Comparison of ENCODE assay signal across 31 cellular contexts in the genomic region with DNA sequence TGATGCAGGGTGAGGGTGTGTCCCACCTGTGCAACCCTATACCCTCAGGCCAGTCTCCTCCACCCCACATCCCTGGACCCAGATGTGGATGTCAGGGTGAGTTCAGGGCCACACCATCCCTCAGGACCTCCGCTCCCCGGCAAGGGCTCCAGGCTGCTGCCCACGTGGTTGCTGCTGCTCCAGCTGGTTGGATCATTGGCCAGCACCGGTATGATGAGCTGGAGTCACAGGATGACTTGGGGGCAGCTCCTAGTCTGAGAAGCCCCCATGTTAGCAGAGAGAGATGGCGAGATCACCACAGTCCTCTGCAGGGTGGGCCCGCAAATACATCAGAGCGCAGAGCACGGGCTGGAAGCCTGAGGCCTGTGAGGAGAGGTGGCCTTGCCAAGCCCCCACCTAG.
"Had no signal": no experiment of that assay in that cellular context is flagged by ENCODE, and none has a peak within 500 bp of the region (broad histone marks: within the 10 kb centered on the region; RNA-seq: fewer than 3 reads in every experiment).

No MANE protein-coding gene starts in this region.

- H3K27me3 ChIP-seq: adrenal gland, breast epithelium, MG63, SJCRH30 had no signal

- H3K27ac Mint-ChIP-seq: activated CD8-positive, alpha-beta memory T cell treated with anti-CD3 and anti-CD28 coated beads, Interleukin-2, amount 10 ng/mL, durations not matched to agents 7 days and 5 days; activated naive CD4-positive, alpha-beta T cell treated with anti-CD3 and anti-CD28 coated beads for 36 hours; activated naive CD8-positive, alpha-beta T cell; activated T-cell treated with anti-CD3 and anti-CD28 coated beads, Interleukin-2, amount 50 U/mL, for 24 hours; activated T-helper 1 cell treated with anti-CD3 and anti-CD28 coated beads, Interleukin-12 subunit alpha, Interleukin-12 subunit beta, Interleukin-2, Interleukin-4 antibody, amounts not matched to agents 30 ng/mL and 10 ng/mL and 1 ng/mL, durations not matched to agents 14 hours and 24 hours and 36 hours had no signal

- H3K4me3 ChIP-seq: adrenal gland, breast epithelium, MG63, SJCRH30 had no signal

- H3K27ac ChIP-seq: adrenal gland, breast epithelium, SJCRH30, VCaP had no signal

- H3K4me1 Mint-ChIP-seq: activated CD8-positive, alpha-beta memory T cell treated with anti-CD3 and anti-CD28 coated beads, Interleukin-2, amount 10 ng/mL, durations not matched to agents 7 days and 5 days had no signal

- H3K4me3 Mint-ChIP-seq: activated CD8-positive, alpha-beta memory T cell treated with anti-CD3 and anti-CD28 coated beads, Interleukin-2, amount 10 ng/mL, durations not matched to agents 7 days and 5 days; activated naive CD4-positive, alpha-beta T cell treated with anti-CD3 and anti-CD28 coated beads for 36 hours; activated naive CD8-positive, alpha-beta T cell; activated T-cell treated with anti-CD3 and anti-CD28 coated beads, Interleukin-2, amount 50 U/mL, for 24 hours; activated T-helper 1 cell treated with anti-CD3 and anti-CD28 coated beads, Interleukin-12 subunit alpha, Interleukin-12 subunit beta, Interleukin-2, Interleukin-4 antibody, amounts not matched to agents 30 ng/mL and 10 ng/mL and 1 ng/mL, durations not matched to agents 14 hours and 24 hours and 36 hours had no signal

- H3K9ac ChIP-seq: SK-N-SH had no signal

- H3K36me3 Mint-ChIP-seq: activated CD8-positive, alpha-beta memory T cell treated with anti-CD3 and anti-CD28 coated beads, Interleukin-2, amount 10 ng/mL, durations not matched to agents 7 days and 5 days; activated naive CD8-positive, alpha-beta T cell had no signal

- DNase-seq: activated CD4-positive, CD25-positive, alpha-beta regulatory T cell; activated CD8-positive, alpha-beta memory T cell treated with anti-CD3 and anti-CD28 coated beads, Interleukin-2, amount 10 ng/mL, durations not matched to agents 7 days and 5 days; activated gamma-delta T cell; activated naive CD4-positive, alpha-beta T cell treated with anti-CD3 and anti-CD28 coated beads for 36 hours; activated T-cell treated with anti-CD3 and anti-CD28 coated beads, Interleukin-2, amount 50 U/mL, for 24 hours; adrenal gland; anterior cingulate cortex; MG63; MV-4-11; NCI-H1092 treated with DMSO at 0.1 percent for 48 hours; NCI-H1417 treated with DMSO at 0.1 percent for 48 hours; NCI-H1694; NCI-H2029; NCI-H2107; NCI-H2171 treated with DMSO at 0.1 percent for 48 hours; NCI-H345; NCI-H510A; NCI-H526 treated with DMSO at 0.1 percent for 48 hours; NCI-H82; OCI-M1; RPMI8226; SJCRH30; SK-N-SH; T-helper 1 cell had no signal

- H3K36me3 ChIP-seq: adrenal gland, breast epithelium, MG63, SJCRH30 had no signal

- H3K27me3 Mint-ChIP-seq: activated CD8-positive, alpha-beta memory T cell treated with anti-CD3 and anti-CD28 coated beads, Interleukin-2, amount 10 ng/mL, durations not matched to agents 7 days and 5 days; activated naive CD8-positive, alpha-beta T cell; activated T-cell treated with anti-CD3 and anti-CD28 coated beads, Interleukin-2, amount 50 U/mL, for 24 hours had no signal

- H3K9me3 Mint-ChIP-seq: activated T-cell treated with anti-CD3 and anti-CD28 coated beads, Interleukin-2, amount 50 U/mL, for 24 hours; activated T-helper 1 cell treated with anti-CD3 and anti-CD28 coated beads, Interleukin-12 subunit alpha, Interleukin-12 subunit beta, Interleukin-2, Interleukin-4 antibody, amounts not matched to agents 30 ng/mL and 10 ng/mL and 1 ng/mL, durations not matched to agents 14 hours and 24 hours and 36 hours had no signal

- ATAC-seq: activated CD8-positive, alpha-beta memory T cell treated with anti-CD3 and anti-CD28 coated beads, Interleukin-2, amount 10 ng/mL, durations not matched to agents 7 days and 5 days; HepG2; Panc1; Right ventricle myocardium inferior had no signal

- H3K4me2 ChIP-seq: SK-N-SH had no signal

- H3K4me1 ChIP-seq: adrenal gland, breast epithelium, SJCRH30 had no signal

- H3K9me2 ChIP-seq: SK-N-SH had no signal

- H3K9me3 ChIP-seq: adrenal gland, breast epithelium, MG63, SJCRH30, SK-N-SH had no signal
